9 cellular contexts compared by ENCODE assay signal in genomic region chr6:44071670-44072451, GRCh38. TPM values are rescaled to one million over a fixed set of nuclear protein-coding genes. Genes with fewer than 3 reads are reported as not detected.
A peak's percentile ranks its signal among the peaks of the same experiment; 100 is the strongest.
DNase-seq lines count a peak whose midpoint lies in the region; ATAC-seq and TF ChIP-seq lines count a peak whose summit lies in the region.
"Had no signal": no experiment of that assay in that cellular context is flagged by ENCODE, and none has a peak within 500 bp of the region (broad histone marks: within the 10 kb centered on the region; RNA-seq: fewer than 3 reads in every experiment).

No MANE protein-coding gene starts in this region.

- no peak overlapping the region for H3K23ac ChIP-seq in neuronal stem cell (ENCODE audit: low read depth, low read length, poor library complexity)

- H4K20me1 ChIP-seq in MM.1S (ENCODE audit: insufficient read depth, low read length): no peaks in the 10 kb centered on the region

- peak overlapping the region; percentile 12 for H2BK15ac ChIP-seq in neuronal stem cell (ENCODE audit: low read length)

- H3K4ac ChIP-seq in neuronal stem cell (ENCODE audit: low read length): no peak overlapping the region

- H2AFZ ChIP-seq in MM.1S (ENCODE audit: low read length) (peak overlapping the region; percentile 66), neuronal stem cell (ENCODE audit: low read length) (no peak overlapping the region)

- H2BK5ac ChIP-seq in neuronal stem cell (ENCODE audit: low read length): no peak overlapping the region

- intact Hi-C loops in colonic mucosa (cut with DNase I): no loop called here

- no peak overlapping the region for H3K14ac ChIP-seq in neuronal stem cell (ENCODE audit: low read length)

- no peak for ATAC-seq in GM18909 (IDR thresholded peaks at IDR 0.05; ENCODE audit: poor library complexity, unreplicated experiment)

- no peak overlapping the region for H2BK12ac ChIP-seq in neuronal stem cell (ENCODE audit: low read length)

- no CpG with 5 or more reads among the region's 8 CpGs for WGBS in neuronal stem cell (ENCODE audit: extremely low coverage in 2 of 2, insufficient read length in 2 of 2, insufficient replicate concordance in 1 of 2), 2 donors

- H2AK5ac ChIP-seq in neuronal stem cell (ENCODE audit: low read depth, low read length): peak overlapping the region; percentile 51

- H3K79me1 ChIP-seq in neuronal stem cell (ENCODE audit: low read depth, low read length): peaks cover under 1% of the 10 kb centered on the region

- H3K9ac ChIP-seq in MM.1S (ENCODE audit: low read length) (no peak overlapping the region), colonic mucosa (ENCODE audit: low read depth in 2 of 2, low read length in 2 of 2) (no peak overlapping the region), neuronal stem cell (ENCODE audit: low read depth, low read length, poor library complexity) (no peak overlapping the region)

- H3K4me1 ChIP-seq in MM.1S (ENCODE audit: low read length) (peaks cover 24% of the 10 kb centered on the region), colonic mucosa (peaks cover 16% of the 10 kb centered on the region), neuronal stem cell (ENCODE audit: control insufficient read depth in 2 of 2, insufficient read depth in 1 of 2, low read depth in 1 of 2, low read length in 2 of 2) (peaks cover 25 to 35% of the 10 kb centered on the region in 2 donors), HAP-1 (peaks cover 14% of the 10 kb centered on the region)

- H3K79me2 ChIP-seq in MM.1S (ENCODE audit: low read length): no peaks in the 10 kb centered on the region

- H3K9me2 ChIP-seq in MM.1S (replicated peaks; ENCODE audit: insufficient read depth, low read length): no peaks in the 10 kb centered on the region

- H3K27me3 ChIP-seq in MM.1S (replicated peaks; ENCODE audit: insufficient read depth, low read length): no peaks in the 10 kb centered on the region
- no peaks in the 10 kb centered on the region for H3K27me3 ChIP-seq in colonic mucosa
- peaks cover 0 to 26% (median 4%) of the 10 kb centered on the region in 3 experiments for H3K27me3 ChIP-seq in neuronal stem cell (ENCODE audit: control insufficient read depth in 3 of 3, insufficient read depth in 3 of 3, low read depth in 1 of 3, low read length in 3 of 3)
- peaks cover 4% of the 10 kb centered on the region; the same call in 1 of the 2 replicates for H3K27me3 ChIP-seq in HAP-1 (ENCODE audit: low read depth)

- H3K4me3 ChIP-seq in MM.1S (ENCODE audit: low read length) (no peak overlapping the region), colonic mucosa (no peak overlapping the region), neuronal stem cell (ENCODE audit: low read length in 2 of 2) (no peak overlapping the region), HAP-1 (no peak overlapping the region)

- DNase-seq in COLO829 (ENCODE audit: low spot score) (peak; percentile 85), MM.1S (no peak), colonic mucosa (no peak), neuronal stem cell (ENCODE audit: low spot score) (no peak), NCI-H2107 (lab: John Stamatoyannopoulos, UW) (no peak), HAP-1 (ENCODE audit: low spot score in 2 of 2) (no peak), GOT3 (lab: John Stamatoyannopoulos, UW) (no peak)

- no peak overlapping the region for H2BK120ac ChIP-seq in neuronal stem cell (ENCODE audit: low read depth, low read length)

- H3K27ac ChIP-seq in MM.1S (ENCODE audit: low read length) (no peak overlapping the region), colonic mucosa (peak overlapping the region; percentile 90), neuronal stem cell (replicated peaks; ENCODE audit: low read length) (no peak overlapping the region)

- H4K8ac ChIP-seq in neuronal stem cell (ENCODE audit: low read depth, low read length): no peak overlapping the region

- no peaks in the 10 kb centered on the region for H3K36me3 ChIP-seq in MM.1S (replicated peaks; ENCODE audit: insufficient read depth, low read length)
- H3K36me3 ChIP-seq in colonic mucosa: no peaks in the 10 kb centered on the region
- no peaks in the 10 kb centered on the region for H3K36me3 ChIP-seq in neuronal stem cell (replicated peaks in 1 of 2; ENCODE audit: control insufficient read depth in 2 of 2, insufficient read depth in 2 of 2, low read length in 2 of 2)
- no peaks in the 10 kb centered on the region for H3K36me3 ChIP-seq in HAP-1 (replicated peaks)
- H3K36me3 ChIP-seq: thoracic aorta had no signal

- in situ Hi-C loops in HAP-1 (cut with MboI; ENCODE audit: low sequenced_read_pairs): loop anchor here (5.0 kb wide), 1 partner anchor 300 kb away; the partner anchor contains the start of gene VEGFA

- TF ChIP-seq CTCF in MM.1S (IDR thresholded peaks at IDR 0.05; ENCODE audit: low read length) (no peak), colonic mucosa (IDR thresholded peaks at IDR 0.05) (no peak)

- H3K9me3 ChIP-seq in MM.1S (replicated peaks; ENCODE audit: insufficient read depth, low read length) (no peaks in the 10 kb centered on the region), colonic mucosa (no peaks in the 10 kb centered on the region), neuronal stem cell (replicated peaks in 1 of 2; ENCODE audit: control insufficient read depth in 2 of 2, insufficient read depth in 1 of 2, low read depth in 1 of 2, low read length in 2 of 2) (no peaks in the 10 kb centered on the region), HAP-1 (no peaks in the 10 kb centered on the region)
- H3K9me3 ChIP-seq: thoracic aorta had no signal

- H3K4me2 ChIP-seq in MM.1S (ENCODE audit: low read depth, low read length): peak overlapping the region; percentile 91; the same call in 1 of the 2 replicates
- H3K4me2 ChIP-seq in neuronal stem cell (ENCODE audit: insufficient read depth, low read length, poor library complexity, severe bottlenecking): no peak overlapping the region

- H3K18ac ChIP-seq in neuronal stem cell (ENCODE audit: low read length): peak overlapping the region; percentile 31

- H4K91ac ChIP-seq in neuronal stem cell (ENCODE audit: low read depth, low read length, poor library complexity): no peak overlapping the region

- peaks cover 19% of the 10 kb centered on the region for H3F3A ChIP-seq in MM.1S (ENCODE audit: insufficient read depth, low read length)

RNA-seq across cellular contexts. Expression of gene MRPL14, which starts 55.4 kb away (rescaled TPM):
- 10 to 100 TPM; 72.0 to 77.7 TPM for total RNA-seq in colonic mucosa
- polyA plus RNA-seq in neuronal stem cell (2013, experiment 1 of 2): 64.6 TPM
- polyA plus RNA-seq in neuronal stem cell (2013, experiment 2 of 2): 66.2 TPM

RNA-seq across cellular contexts. Expression of gene TMEM63B, which starts 55.5 kb away (rescaled TPM):
- total RNA-seq in colonic mucosa: 10 to 100 TPM; 74.3 to 95.3 TPM
- polyA plus RNA-seq in neuronal stem cell (2013, experiment 1 of 2): 28.8 TPM
- 27.4 TPM for polyA plus RNA-seq in neuronal stem cell (2013, experiment 2 of 2)
